In the genomic region with DNA sequence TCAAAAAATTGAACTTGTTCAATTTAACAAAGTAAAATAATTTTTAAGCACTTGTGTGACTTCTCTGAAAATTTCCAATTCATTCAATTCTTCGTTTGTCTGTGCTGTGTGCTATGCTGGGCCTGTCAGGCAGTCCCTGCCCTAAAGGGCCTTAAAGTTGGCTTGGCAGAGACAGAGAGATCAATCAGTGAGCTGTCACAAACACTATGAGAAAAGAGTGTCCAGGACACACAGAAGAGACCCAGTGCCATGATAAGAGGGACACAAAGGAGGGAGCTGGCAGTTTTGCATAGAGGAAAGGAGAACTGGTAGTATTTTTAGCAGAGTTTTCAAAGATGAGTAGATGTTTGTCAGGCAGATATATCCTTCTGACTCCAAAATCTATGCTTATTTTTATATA, we compare ENCODE assay signal across 28 cellular contexts.
"Had no signal": no experiment of that assay in that cellular context is flagged by ENCODE, and none has a peak within 500 bp of the region (broad histone marks: within the 10 kb centered on the region; RNA-seq: fewer than 3 reads in every experiment).

No MANE protein-coding gene starts in this region.

- H3K27ac ChIP-seq: brain microvascular endothelial cell, KMS-11, WERI-Rb-1 had no signal

- H3K9ac ChIP-seq: KMS-11 had no signal

- H3K4me3 Mint-ChIP-seq: activated CD4-positive, alpha-beta memory T cell treated with anti-CD3 and anti-CD28 coated beads, Interleukin-2, amount 10 ng/mL, durations not matched to agents 7 days and 5 days; activated CD8-positive, alpha-beta memory T cell treated with anti-CD3 and anti-CD28 coated beads, Interleukin-2, amount 10 ng/mL, durations not matched to agents 7 days and 5 days; activated naive CD8-positive, alpha-beta T cell treated with anti-CD3 and anti-CD28 coated beads for 36 hours had no signal

- H3K4me1 Mint-ChIP-seq: activated CD4-positive, alpha-beta memory T cell treated with anti-CD3 and anti-CD28 coated beads, Interleukin-2, amount 10 ng/mL, durations not matched to agents 7 days and 5 days; activated CD8-positive, alpha-beta memory T cell treated with anti-CD3 and anti-CD28 coated beads, Interleukin-2, amount 10 ng/mL, durations not matched to agents 7 days and 5 days; activated naive CD8-positive, alpha-beta T cell treated with anti-CD3 and anti-CD28 coated beads for 36 hours had no signal

- H3K9me3 Mint-ChIP-seq: activated CD4-positive, alpha-beta memory T cell treated with anti-CD3 and anti-CD28 coated beads, Interleukin-2, amount 10 ng/mL, durations not matched to agents 7 days and 5 days; activated naive CD8-positive, alpha-beta T cell treated with anti-CD3 and anti-CD28 coated beads for 36 hours had no signal

- H3K36me3 ChIP-seq: brain microvascular endothelial cell, WERI-Rb-1 had no signal

- H3K27me3 ChIP-seq: brain microvascular endothelial cell had no signal

- H3K27ac Mint-ChIP-seq: activated CD4-positive, alpha-beta memory T cell treated with anti-CD3 and anti-CD28 coated beads, Interleukin-2, amount 10 ng/mL, durations not matched to agents 7 days and 5 days; activated CD8-positive, alpha-beta memory T cell treated with anti-CD3 and anti-CD28 coated beads, Interleukin-2, amount 10 ng/mL, durations not matched to agents 7 days and 5 days; activated naive CD8-positive, alpha-beta T cell treated with anti-CD3 and anti-CD28 coated beads for 36 hours had no signal

- DNase-seq: activated CD4-positive, alpha-beta memory T cell treated with anti-CD3 and anti-CD28 coated beads, Interleukin-2, amount 10 ng/mL, durations not matched to agents 7 days and 5 days; activated CD4-positive, alpha-beta T cell treated with anti-CD3 and anti-CD28 coated beads for 1 hour; activated CD4-positive, alpha-beta T cell treated with anti-CD3 and anti-CD28 coated beads for 48 hours; activated CD4-positive, CD25-positive, alpha-beta regulatory T cell; activated CD8-positive, alpha-beta memory T cell treated with anti-CD3 and anti-CD28 coated beads for 24 hours; activated CD8-positive, alpha-beta memory T cell treated with anti-CD3 and anti-CD28 coated beads, Interleukin-2, amount 10 ng/mL, durations not matched to agents 7 days and 5 days; activated CD8-positive, alpha-beta memory T cell treated with anti-CD3 and anti-CD28 coated beads, Interleukin-2, amount 50 U/mL, for 48 hours; activated effector memory CD4-positive, alpha-beta T cell treated with Interleukin-2 at 50 U/mL for 16 hours; activated naive CD4-positive, alpha-beta T cell; activated naive CD4-positive, alpha-beta T cell treated with anti-CD3 and anti-CD28 coated beads, Interleukin-2, amount 50 U/mL, for 16 hours; activated naive CD8-positive, alpha-beta T cell treated with anti-CD3 and anti-CD28 coated beads for 36 hours; activated T-cell treated with anti-CD3 and anti-CD28 coated beads, Interleukin-2, amount 50 U/mL, for 48 hours; amniotic stem cell; aorta; brain microvascular endothelial cell; NCI-H1092 treated with DMSO at 0.1 percent for 48 hours; NCI-H1417; NCI-H146; NCI-H187 treated with DMSO at 0.1 percent for 48 hours; NCI-H2081; NCI-H345; NCI-H526; NCI-H748 treated with DMSO at 0.1 percent for 48 hours; OCI-M1; SIG-M5; T1000; WERI-Rb-1 had no signal

- ATAC-seq: activated CD8-positive, alpha-beta memory T cell treated with anti-CD3 and anti-CD28 coated beads, Interleukin-2, amount 10 ng/mL, durations not matched to agents 7 days and 5 days had no signal

- H3K27me3 Mint-ChIP-seq: activated CD4-positive, alpha-beta memory T cell treated with anti-CD3 and anti-CD28 coated beads, Interleukin-2, amount 10 ng/mL, durations not matched to agents 7 days and 5 days; activated CD8-positive, alpha-beta memory T cell treated with anti-CD3 and anti-CD28 coated beads, Interleukin-2, amount 10 ng/mL, durations not matched to agents 7 days and 5 days; activated naive CD8-positive, alpha-beta T cell treated with anti-CD3 and anti-CD28 coated beads for 36 hours had no signal

- H3K4me2 ChIP-seq: KMS-11 had no signal
